ENCODE assay signal across 10 cellular contexts in genomic region chr18:23106575-23106974, GRCh38. TPM values are rescaled to one million over a fixed set of nuclear protein-coding genes. Genes with fewer than 3 reads are reported as not detected.
DNase-seq lines count a peak whose midpoint lies in the region; ATAC-seq and TF ChIP-seq lines count a peak whose summit lies in the region.
"Had no signal": no experiment of that assay in that cellular context is flagged by ENCODE, and none has a peak within 500 bp of the region (broad histone marks: within the 10 kb centered on the region; RNA-seq: fewer than 3 reads in every experiment).

No MANE protein-coding gene starts in this region.

- ATAC-seq in HG03565 (IDR thresholded peaks at IDR 0.05; ENCODE audit: unreplicated experiment), result no peak
- ATAC-seq in HG02884 (IDR thresholded peaks at IDR 0.05; ENCODE audit: unreplicated experiment), result no peak
- ATAC-seq: body of pancreas, Right ventricle myocardium inferior had no signal

- no peak overlapping the region for H3K4me3 Mint-ChIP-seq in activated CD4-positive, alpha-beta T cell treated with anti-CD3 and anti-CD28 coated beads, Interleukin-2, amount 10 ng/mL, durations not matched to agents 24 days and 14 days

- no peak overlapping the region for H2AFZ ChIP-seq in smooth muscle cell (ENCODE audit: low read depth)

- no peaks in the 10 kb centered on the region for H3K36me3 Mint-ChIP-seq in activated CD4-positive, alpha-beta T cell treated with anti-CD3 and anti-CD28 coated beads, Interleukin-2, amount 10 ng/mL, durations not matched to agents 24 days and 14 days (ENCODE audit: low read depth)

- TF ChIP-seq CTCF in HEK293 (tag by site-specific recombination; IDR thresholded peaks at IDR 0.05), result no peak
- TF ChIP-seq CTCF in smooth muscle cell (IDR thresholded peaks at IDR 0.05; ENCODE audit: borderline replicate concordance, insufficient read depth, poor library complexity, severe bottlenecking), result no peak

- H3K4me1 ChIP-seq in HEK293 (ENCODE audit: control insufficient read depth, insufficient read depth, low read length), result peaks cover 17% of the 10 kb centered on the region
- peaks cover 8% of the 10 kb centered on the region for H3K4me1 ChIP-seq in smooth muscle cell (ENCODE audit: low read depth)
- H3K4me1 ChIP-seq: body of pancreas had no signal

- H3K27me3 Mint-ChIP-seq in activated CD4-positive, alpha-beta T cell treated with anti-CD3 and anti-CD28 coated beads, Interleukin-2, amount 10 ng/mL, durations not matched to agents 24 days and 14 days, result peaks cover 9% of the 10 kb centered on the region

- peaks cover 5% of the 10 kb centered on the region for H3K9me3 Mint-ChIP-seq in activated CD4-positive, alpha-beta T cell treated with anti-CD3 and anti-CD28 coated beads, Interleukin-2, amount 10 ng/mL, durations not matched to agents 24 days and 14 days

- WGBS in smooth muscle cell (ENCODE audit: low lambda C conversion rate), result under 1% methylated on average over 6 of the region's 6 CpGs

- CTCF ChIA-PET in HEK293 (lab: Yijun Ruan, JAX), result interaction anchor here (0.6 to 1.3 kb wide), 5 partner anchors 25 to 1364 kb away, joined by 3 to 5 read pairs (median 3); no protein-coding TSS in a partner anchor

- no peaks in the 10 kb centered on the region for H4K20me1 ChIP-seq in smooth muscle cell (ENCODE audit: low read depth)

- H3K27me3 ChIP-seq in smooth muscle cell (ENCODE audit: low read depth), result no peaks in the 10 kb centered on the region
- H3K27me3 ChIP-seq: body of pancreas had no signal

- H3K27ac Mint-ChIP-seq in activated CD4-positive, alpha-beta T cell treated with anti-CD3 and anti-CD28 coated beads, Interleukin-2, amount 10 ng/mL, durations not matched to agents 24 days and 14 days, result no peak overlapping the region

- POLR2A ChIA-PET in HEK293 (lab: Yijun Ruan, JAX), result interaction anchor here (0.5 to 1.3 kb wide), 5 partner anchors 8 to 872 kb away, joined by 3 to 7 read pairs (median 3); partner anchors contain the start of gene RBBP8

- H3F3A ChIP-seq in smooth muscle cell (ENCODE audit: low read depth), result peaks cover 9% of the 10 kb centered on the region

- H3K27ac ChIP-seq in HEK293 (ENCODE audit: extremely low read depth, low read depth, low read length), result no peak overlapping the region; the same call in 1 of the 2 replicates
- H3K27ac ChIP-seq in SK-N-MC, result peak overlapping the region; percentile 63; the same call in 1 of the 2 replicates
- peak overlapping the region; percentile 92 for H3K27ac ChIP-seq in smooth muscle cell (ENCODE audit: low read depth)
- H3K27ac ChIP-seq: body of pancreas had no signal

- H3K9me3 ChIP-seq in HEK293 (ENCODE audit: control insufficient read depth, insufficient read depth, low read depth, low read length) (no peaks in the 10 kb centered on the region), SK-N-MC (ENCODE audit: low read depth, low read length) (no peaks in the 10 kb centered on the region), smooth muscle cell (replicated peaks; ENCODE audit: low read depth) (no peaks in the 10 kb centered on the region)
- H3K9me3 ChIP-seq: body of pancreas had no signal

- peak overlapping the region; percentile 60 for H3K4me2 ChIP-seq in smooth muscle cell

- no peaks in the 10 kb centered on the region for H3K79me2 ChIP-seq in smooth muscle cell (ENCODE audit: low read depth)

- no peak for DNase-seq in SK-N-MC (ENCODE audit: low read depth, low spot score)
- DNase-seq in fibroblast of peridontal ligament (ENCODE audit: extremely low read depth), result peak; percentile 83
- DNase-seq in smooth muscle cell (lab: John Stamatoyannopoulos, UW; ENCODE audit: unreplicated experiment), result peak; percentile 12
- DNase-seq in stimulated activated naive CD4-positive, alpha-beta T cell treated with Interleukin-2 at 50 U/mL for 16 hours (lab: John Stamatoyannopoulos, UW), result no peak
- no peak for DNase-seq in activated CD4-positive, alpha-beta T cell treated with anti-CD3 and anti-CD28 coated beads, Interleukin-2, amount 10 ng/mL, durations not matched to agents 24 days and 14 days
- DNase-seq: body of pancreas had no signal

- intact Hi-C loops in activated CD4-positive, alpha-beta T cell treated with anti-CD3 and anti-CD28 coated beads, Interleukin-2, amount 10 ng/mL, durations not matched to agents 24 days and 14 days (cut with micrococcal nuclease), result no loop called here

- no peaks in the 10 kb centered on the region for H3K4me1 Mint-ChIP-seq in activated CD4-positive, alpha-beta T cell treated with anti-CD3 and anti-CD28 coated beads, Interleukin-2, amount 10 ng/mL, durations not matched to agents 24 days and 14 days

- H3K4me3 ChIP-seq in HEK293 (ENCODE audit: low read depth, low read length), result no peak overlapping the region
- H3K4me3 ChIP-seq in SK-N-MC, result peak overlapping the region; percentile 8; the same call in 1 of the 2 replicates
- H3K4me3 ChIP-seq in smooth muscle cell, result no peak overlapping the region
- H3K4me3 ChIP-seq: body of pancreas had no signal

- H3K9ac ChIP-seq in SK-N-MC (ENCODE audit: insufficient read length) (no peak overlapping the region), smooth muscle cell (ENCODE audit: low read depth) (peak overlapping the region; percentile 73)

- H3K36me3 ChIP-seq in HEK293 (ENCODE audit: control insufficient read depth in 2 of 2, insufficient read depth in 1 of 2, low read length in 2 of 2), result no peaks in the 10 kb centered on the region
- H3K36me3 ChIP-seq in SK-N-MC (ENCODE audit: insufficient read depth, low read length), result no peaks in the 10 kb centered on the region
- H3K36me3 ChIP-seq in smooth muscle cell (ENCODE audit: low read depth), result no peaks in the 10 kb centered on the region

TF ChIP-seq in HEK293, 187 proteins besides CTCF, POLR2A, EP300 and RAD21 (continues in another document):
- TF ChIP-seq ZNF658 (tag by site-specific recombination; IDR thresholded peaks at IDR 0.05) (no peak), ZNF639 (tag by site-specific recombination; IDR thresholded peaks at IDR 0.05) (peak; percentile 70), ZNF391 (tag by site-specific recombination; IDR thresholded peaks at IDR 0.05; ENCODE audit: borderline replicate concordance, low read depth) (no peak; the same call in 1 of the 2 replicates), ZNF18 (tag by site-specific recombination; IDR thresholded peaks at IDR 0.05) (no peak), ZNF692 (tag by site-specific recombination; IDR thresholded peaks at IDR 0.05) (peak; percentile 94), ZNF621 (tag by site-specific recombination; IDR thresholded peaks at IDR 0.05) (no peak), ZFP37 (tag by site-specific recombination; IDR thresholded peaks at IDR 0.05) (no peak), ZNF843 (tag by site-specific recombination; IDR thresholded peaks at IDR 0.05) (peak; percentile 73; the same call in 1 of the 2 replicates)

RNA-seq across cellular contexts. Expression of gene CABLES1, which starts 28.7 kb away (rescaled TPM):
- total RNA-seq in smooth muscle cell, result 1.2 and 2.2 TPM in 2 replicates
- polyA plus RNA-seq in smooth muscle cell, result 2.4 and 2.7 TPM in 2 replicates
- total RNA-seq in activated CD4-positive, alpha-beta T cell treated with anti-CD3 and anti-CD28 coated beads, Interleukin-2, amount 10 ng/mL, durations not matched to agents 24 days and 14 days, result 5.7 and 6.4 TPM in 2 replicates

Comparison
In these comparisons a context has a peak if more than half of its experiments do, and no peak if none do; other contexts are left out.
1. DNase-seq: peak in fibroblast of peridontal ligament (single experiment) and smooth muscle cell (single experiment); none in SK-N-MC (single experiment), stimulated activated naive CD4-positive, alpha-beta T cell treated with Interleukin-2 at 50 U/mL for 16 hours (single experiment) and activated CD4-positive, alpha-beta T cell treated with anti-CD3 and anti-CD28 coated beads, Interleukin-2, amount 10 ng/mL, durations not matched to agents 24 days and 14 days (single experiment).